Comparison of ENCODE assay signal across 8 cellular contexts in genomic region chr15:55108858-55109518, GRCh38.
DNase-seq lines count a peak whose midpoint lies in the region; ATAC-seq and TF ChIP-seq lines count a peak whose summit lies in the region.

No MANE protein-coding gene starts in this region.

- H3K27ac Mint-ChIP-seq in natural killer cell (no peak overlapping the region), neural crest cell (ENCODE audit: unreplicated experiment) (no peak overlapping the region)
- no peak overlapping the region for H3K27ac Mint-ChIP-seq in natural killer cell treated with Interleukin-12 subunit alpha and Interleukin-12 subunit beta and Interleukin-15 and Interleukin-18, amount 100 ng/mL, for 72 hours
- H3K27ac Mint-ChIP-seq in activated CD8-positive, alpha-beta memory T cell treated with anti-CD3 and anti-CD28 coated beads, Interleukin-2, amount 10 ng/mL, durations not matched to agents 7 days and 5 days: no peak overlapping the region

- H3K4me1 Mint-ChIP-seq in natural killer cell (no peaks in the 10 kb centered on the region), neural crest cell (peaks cover 17% of the 10 kb centered on the region)
- no peaks in the 10 kb centered on the region for H3K4me1 Mint-ChIP-seq in natural killer cell treated with Interleukin-12 subunit alpha and Interleukin-12 subunit beta and Interleukin-15 and Interleukin-18, amount 100 ng/mL, for 72 hours (ENCODE audit: low read depth in 2 of 2)
- no peaks in the 10 kb centered on the region for H3K4me1 Mint-ChIP-seq in activated CD8-positive, alpha-beta memory T cell treated with anti-CD3 and anti-CD28 coated beads, Interleukin-2, amount 10 ng/mL, durations not matched to agents 7 days and 5 days

- TF ChIP-seq CTCF in natural killer cell (IDR thresholded peaks at IDR 0.05): peak; percentile 79
- TF ChIP-seq CTCF in neural crest cell (conservative IDR thresholded peaks at IDR 0.05): peak; percentile 82
- peak in 5 of 6 experiments; percentile 27 to 44 (median 38) for TF ChIP-seq CTCF in upper lobe of left lung (IDR thresholded peaks at IDR 0.05)

- 14 to 18% methylated on average over 9 of the region's 9 CpGs for WGBS in upper lobe of left lung, 2 donors

- no peaks in the 10 kb centered on the region for H3K9me3 ChIP-seq in upper lobe of left lung

- DNase-seq in natural killer cell (peak; percentile 55), NCI-H774 (lab: John Stamatoyannopoulos, UW) (peak; percentile 28), fibroblast of gingiva (ENCODE audit: low read depth) (peak; percentile 3), neural crest cell (ENCODE audit: low read depth, low spot score) (peak; percentile 78), upper lobe of left lung (peak; percentile 8 to 64)
- DNase-seq in natural killer cell treated with Interleukin-12 subunit alpha and Interleukin-12 subunit beta and Interleukin-15 and Interleukin-18, amount 100 ng/mL, for 72 hours (ENCODE audit: low spot score): no peak
- DNase-seq in activated CD8-positive, alpha-beta memory T cell treated with anti-CD3 and anti-CD28 coated beads, Interleukin-2, amount 10 ng/mL, durations not matched to agents 7 days and 5 days: peak; percentile 72

- no peaks in the 10 kb centered on the region for H3K9me3 Mint-ChIP-seq in natural killer cell
- no peaks in the 10 kb centered on the region for H3K9me3 Mint-ChIP-seq in natural killer cell treated with Interleukin-12 subunit alpha and Interleukin-12 subunit beta and Interleukin-15 and Interleukin-18, amount 100 ng/mL, for 72 hours
- H3K9me3 Mint-ChIP-seq in activated CD8-positive, alpha-beta memory T cell treated with anti-CD3 and anti-CD28 coated beads, Interleukin-2, amount 10 ng/mL, durations not matched to agents 7 days and 5 days (ENCODE audit: low read depth): no peaks in the 10 kb centered on the region
- H3K9me3 Mint-ChIP-seq in neural crest cell: no peaks in the 10 kb centered on the region

- no peaks in the 10 kb centered on the region for H3K36me3 ChIP-seq in upper lobe of left lung

- no peak overlapping the region for H3K27ac ChIP-seq in upper lobe of left lung

- no peaks in the 10 kb centered on the region for H3K4me1 ChIP-seq in upper lobe of left lung

- CTCF ChIA-PET in activated CD8-positive, alpha-beta memory T cell treated with anti-CD3 and anti-CD28 coated beads, Interleukin-2, amount 10 ng/mL, durations not matched to agents 7 days and 5 days (lab: Charles Lee): interaction anchor here (0.6 to 1.7 kb wide), 12 partner anchors 9 to 846 kb away, joined by 3 to 6 read pairs (median 4); no protein-coding TSS in a partner anchor

- H3K36me3 Mint-ChIP-seq in natural killer cell: no peaks in the 10 kb centered on the region
- H3K36me3 Mint-ChIP-seq in natural killer cell treated with Interleukin-12 subunit alpha and Interleukin-12 subunit beta and Interleukin-15 and Interleukin-18, amount 100 ng/mL, for 72 hours: no peaks in the 10 kb centered on the region
- H3K36me3 Mint-ChIP-seq in activated CD8-positive, alpha-beta memory T cell treated with anti-CD3 and anti-CD28 coated beads, Interleukin-2, amount 10 ng/mL, durations not matched to agents 7 days and 5 days: no peaks in the 10 kb centered on the region
- no peaks in the 10 kb centered on the region for H3K36me3 Mint-ChIP-seq in neural crest cell (ENCODE audit: low read depth)

- ATAC-seq in natural killer cell: peak in 2 of 3 donors; percentile 64 to 80
- no peak for ATAC-seq in natural killer cell treated with Interleukin-12 subunit alpha and Interleukin-12 subunit beta and Interleukin-15 and Interleukin-18, amount 100 ng/mL, for 72 hours
- ATAC-seq in HG03039 (IDR thresholded peaks at IDR 0.05; ENCODE audit: unreplicated experiment): peak; percentile 75
- peak; percentile 49 for ATAC-seq in activated CD8-positive, alpha-beta memory T cell treated with anti-CD3 and anti-CD28 coated beads, Interleukin-2, amount 10 ng/mL, durations not matched to agents 7 days and 5 days
- peak in 1 of 2 donors; percentile 67 for ATAC-seq in upper lobe of left lung (ENCODE audit: low FRiP score in 2 of 2)

- H3K27me3 Mint-ChIP-seq in natural killer cell (ENCODE audit: low read depth in 2 of 2) (no peaks in the 10 kb centered on the region), neural crest cell (ENCODE audit: low read depth) (no peaks in the 10 kb centered on the region)
- H3K27me3 Mint-ChIP-seq in natural killer cell treated with Interleukin-12 subunit alpha and Interleukin-12 subunit beta and Interleukin-15 and Interleukin-18, amount 100 ng/mL, for 72 hours: no peaks in the 10 kb centered on the region
- H3K27me3 Mint-ChIP-seq in activated CD8-positive, alpha-beta memory T cell treated with anti-CD3 and anti-CD28 coated beads, Interleukin-2, amount 10 ng/mL, durations not matched to agents 7 days and 5 days: peaks cover 10% of the 10 kb centered on the region

- no peak for TF ChIP-seq POLR2A in upper lobe of left lung (IDR thresholded peaks at IDR 0.05)

- H3K4me3 ChIP-seq in upper lobe of left lung: no peak overlapping the region

- intact Hi-C loops in natural killer cell (cut with micrococcal nuclease): loop anchor here (2.0 kb wide), 1 partner anchor 1026 kb away; no protein-coding TSS in a partner anchor

- no peaks in the 10 kb centered on the region for H3K27me3 ChIP-seq in upper lobe of left lung

- TF ChIP-seq EP300 in upper lobe of left lung (IDR thresholded peaks at IDR 0.05): no peak

- H3K4me3 Mint-ChIP-seq in natural killer cell (no peak overlapping the region), neural crest cell (no peak overlapping the region)
- H3K4me3 Mint-ChIP-seq in natural killer cell treated with Interleukin-12 subunit alpha and Interleukin-12 subunit beta and Interleukin-15 and Interleukin-18, amount 100 ng/mL, for 72 hours: no peak overlapping the region
- H3K4me3 Mint-ChIP-seq in activated CD8-positive, alpha-beta memory T cell treated with anti-CD3 and anti-CD28 coated beads, Interleukin-2, amount 10 ng/mL, durations not matched to agents 7 days and 5 days: no peak overlapping the region

Comparison
In these comparisons a context has a peak if more than half of its experiments do, and no peak if none do; other contexts are left out.
1. ATAC-seq: peak in natural killer cell (2 of 3), HG03039 (single experiment) and activated CD8-positive, alpha-beta memory T cell treated with anti-CD3 and anti-CD28 coated beads, Interleukin-2, amount 10 ng/mL, durations not matched to agents 7 days and 5 days (single experiment); none in natural killer cell treated with Interleukin-12 subunit alpha and Interleukin-12 subunit beta and Interleukin-15 and Interleukin-18, amount 100 ng/mL, for 72 hours (0 of 2).
2. Peak in every context shown above with its lines, with median percentiles within 50 percentile points of each other: CTCF ChIP-seq.